Comparison of ENCODE assay signal across 12 cellular contexts in the genomic region with DNA sequence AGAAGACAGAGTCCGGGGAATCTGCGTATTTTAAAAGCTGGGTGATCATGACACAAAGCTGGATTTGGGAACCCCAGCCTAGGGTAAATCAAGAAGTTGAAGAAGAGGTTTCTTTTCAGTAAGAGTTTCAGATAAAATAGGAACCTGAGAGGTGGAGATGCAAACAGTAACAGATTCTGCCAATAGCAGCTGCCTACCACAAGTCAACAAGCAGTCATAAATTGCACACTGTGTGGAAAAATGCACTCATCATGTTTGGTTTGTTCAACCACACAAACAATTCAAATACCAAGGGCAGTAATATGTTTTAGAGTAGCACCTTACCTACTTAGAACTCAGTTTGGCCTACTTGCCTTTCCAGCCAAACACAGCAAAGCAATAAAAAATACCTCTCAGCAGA.
"Had no signal": no experiment of that assay in that cellular context is flagged by ENCODE, and none has a peak within 500 bp of the region (broad histone marks: within the 10 kb centered on the region; RNA-seq: fewer than 3 reads in every experiment).

No MANE protein-coding gene starts in this region.

- H3K4me3 ChIP-seq: breast epithelium, uterus had no signal

- DNase-seq: activated CD4-positive, alpha-beta T cell treated with anti-CD3 and anti-CD28 coated beads for 4 hours; activated CD8-positive, alpha-beta memory T cell treated with anti-CD3 and anti-CD28 coated beads, Interleukin-2, amount 50 U/mL, for 4 hours; activated CD8-positive, alpha-beta T cell treated with anti-CD3 and anti-CD28 coated beads for 36 hours; activated naive CD8-positive, alpha-beta T cell treated with anti-CD3 and anti-CD28 coated beads, Interleukin-2, amount 10 ng/mL, durations not matched to agents 7 days and 5 days; anterior cingulate cortex; endodermal cell; erythroblast; stimulated activated CD4-positive, alpha-beta T cell treated with anti-CD3 and anti-CD28 coated beads, Interleukin-12 subunit alpha, Interleukin-12 subunit beta, amount 100 ng/mL, for 4 hours; stimulated activated naive CD8-positive, alpha-beta T cell treated with anti-CD3 and anti-CD28 coated beads, Interleukin-15, Interleukin-2, amounts not matched to agents 100 U/mL and 50 U/mL, for 24 hours; uterus had no signal

- H3K9me3 ChIP-seq: breast epithelium, uterus had no signal

- ATAC-seq: activated CD8-positive, alpha-beta T cell treated with anti-CD3 and anti-CD28 coated beads for 36 hours; stimulated activated naive CD8-positive, alpha-beta T cell treated with anti-CD3 and anti-CD28 coated beads, Interleukin-15, Interleukin-2, amounts not matched to agents 100 U/mL and 50 U/mL, for 24 hours had no signal

- H3K36me3 ChIP-seq: breast epithelium, uterus had no signal

- H3K27me3 ChIP-seq: breast epithelium, uterus had no signal

- H3K4me1 ChIP-seq: breast epithelium, uterus had no signal

- H3K27ac ChIP-seq: breast epithelium, uterus, VCaP had no signal
